In genomic region chr1:170662561-170662971, GRCh38 we compare ENCODE assay signal across 12 cellular contexts. TPM values are rescaled to one million over a fixed set of nuclear protein-coding genes. Genes with fewer than 3 reads are reported as not detected.
A peak's percentile ranks its signal among the peaks of the same experiment; 100 is the strongest.
DNase-seq lines count a peak whose midpoint lies in the region; ATAC-seq and TF ChIP-seq lines count a peak whose summit lies in the region.
"Had no signal": no experiment of that assay in that cellular context is flagged by ENCODE, and none has a peak within 500 bp of the region (broad histone marks: within the 10 kb centered on the region; RNA-seq: fewer than 3 reads in every experiment).

No MANE protein-coding gene starts in this region.

- H3K27me3 Mint-ChIP-seq in activated T-cell treated with anti-CD3 and anti-CD28 coated beads, Interleukin-2, amount 50 U/mL, for 4 hours (ENCODE audit: low read depth) = peaks cover 86% of the 10 kb centered on the region

- in situ Hi-C loops in G401 (cut with HindIII; ENCODE audit: low sequenced_read_pairs) = no loop called here

- POLR2A ChIA-PET in BJ (lab: Charles Lee) = no interaction called here

- TF ChIP-seq CTCF in BJ (IDR thresholded peaks at IDR 0.05; ENCODE audit: insufficient read depth, low read depth, low read length) = no peak
- no peak for TF ChIP-seq CTCF in OCI-LY3 (IDR thresholded peaks at IDR 0.05; ENCODE audit: low read depth, low read length)
- TF ChIP-seq CTCF in psoas muscle (IDR thresholded peaks at IDR 0.05) = no peak

- no peaks in the 10 kb centered on the region for H4K20me1 ChIP-seq in OCI-LY3 (ENCODE audit: insufficient read depth, low read length)

- H3K36me3 Mint-ChIP-seq in activated T-cell treated with anti-CD3 and anti-CD28 coated beads, Interleukin-2, amount 50 U/mL, for 4 hours (ENCODE audit: insufficient read depth) = no peaks in the 10 kb centered on the region
- H3K36me3 Mint-ChIP-seq: CD8-positive, alpha-beta T cell; naive thymus-derived CD8-positive, alpha-beta T cell had no signal

- no peak overlapping the region for H3K9ac ChIP-seq in OCI-LY3 (ENCODE audit: low read length)

- no peaks in the 10 kb centered on the region for H3K9me3 Mint-ChIP-seq in activated T-cell treated with anti-CD3 and anti-CD28 coated beads, Interleukin-2, amount 50 U/mL, for 4 hours
- H3K9me3 Mint-ChIP-seq: CD8-positive, alpha-beta T cell had no signal

- H3K4me3 Mint-ChIP-seq in activated T-cell treated with anti-CD3 and anti-CD28 coated beads, Interleukin-2, amount 50 U/mL, for 4 hours = no peak overlapping the region
- H3K4me3 Mint-ChIP-seq: activated naive CD8-positive, alpha-beta T cell treated with anti-CD3 and anti-CD28 coated beads for 36 hours; CD8-positive, alpha-beta T cell had no signal

- 0 out of 2 replicates have a peak, but pooled peaks cover 2% of the 10 kb centered on the region for H3K36me3 ChIP-seq in BJ (ENCODE audit: control insufficient read depth, insufficient read depth, low read length)
- H3K36me3 ChIP-seq in OCI-LY3 (replicated peaks; ENCODE audit: low read depth, low read length) = no peaks in the 10 kb centered on the region
- no peaks in the 10 kb centered on the region for H3K36me3 ChIP-seq in psoas muscle (ENCODE audit: insufficient read depth in 1 of 2, low read depth in 1 of 2)
- H3K36me3 ChIP-seq: Peyer's patch had no signal

- H3K4me1 ChIP-seq in OCI-LY3 (ENCODE audit: low read length) (peaks cover 12% of the 10 kb centered on the region), psoas muscle (peaks cover 12% of the 10 kb centered on the region)

- CTCF ChIA-PET in BJ (lab: Yijun Ruan, JAX) = interaction anchor here (0.7 kb wide), 1 partner anchor 631 kb away, joined by 3 read pairs; no protein-coding TSS in a partner anchor

- intact Hi-C loops in psoas muscle (cut with DNase I) = loop anchor here (1.0 to 10.0 kb wide), 5 partner anchors 41 to 648 kb away; partner anchors contain the start of genes GORAB (in 1 of the 2) and KIFAP3 (in 1 of the 2)

- H3K9me3 ChIP-seq in OCI-LY3 (ENCODE audit: insufficient read depth, low read length) (no peaks in the 10 kb centered on the region), psoas muscle (no peaks in the 10 kb centered on the region)
- H3K9me3 ChIP-seq: Peyer's patch had no signal

- no peak overlapping the region for H3K27ac ChIP-seq in OCI-LY3 (ENCODE audit: low read length)
- H3K27ac ChIP-seq in psoas muscle = peak overlapping the region; percentile 91
- H3K27ac ChIP-seq in substantia nigra (ENCODE audit: low read depth, low read length, poor library complexity, severe bottlenecking) = no peak overlapping the region
- H3K27ac ChIP-seq: Peyer's patch had no signal

- no peak for ATAC-seq in psoas muscle
- no peak for ATAC-seq in HG03520 (IDR thresholded peaks at IDR 0.05; ENCODE audit: unreplicated experiment)
- ATAC-seq in activated T-cell treated with anti-CD3 and anti-CD28 coated beads, Interleukin-2, amount 50 U/mL, for 4 hours = no peak
- ATAC-seq: CD8-positive, alpha-beta T cell; naive thymus-derived CD8-positive, alpha-beta T cell had no signal

- H2AFZ ChIP-seq in OCI-LY3 (ENCODE audit: low read depth, low read length) = peak overlapping the region; percentile 10; the same call in 1 of the 2 replicates

- WGBS in psoas muscle, 3 donors = 0 to 2% (median 1%) methylated on average over 8 of the region's 8 CpGs

- H3K4me3 ChIP-seq in BJ (ENCODE audit: low read depth, low read length) (peak overlapping the region; percentile 95), OCI-LY3 (ENCODE audit: low read length) (peak overlapping the region; percentile 63), psoas muscle (peak overlapping the region; percentile 72)

- H3K79me2 ChIP-seq in OCI-LY3 (ENCODE audit: low read length) = no peaks in the 10 kb centered on the region

- no peaks in the 10 kb centered on the region for H3K27me3 ChIP-seq in BJ (ENCODE audit: control insufficient read depth, insufficient read depth, low read length)
- no peaks in the 10 kb centered on the region for H3K27me3 ChIP-seq in OCI-LY3 (ENCODE audit: low read depth, low read length)
- H3K27me3 ChIP-seq in psoas muscle (ENCODE audit: insufficient read depth in 3 of 3, low read length in 2 of 3) = peaks cover 0 to 4% (median 0%) of the 10 kb centered on the region in 3 donors

- DNase-seq in BJ (ENCODE audit: low read depth) = no peak
- DNase-seq in fibroblast of peridontal ligament (ENCODE audit: extremely low read depth) = peak; percentile 86
- DNase-seq in psoas muscle = no peak
- no peak for DNase-seq in activated T-cell treated with anti-CD3 and anti-CD28 coated beads, Interleukin-2, amount 50 U/mL, for 4 hours
- no peak for DNase-seq in substantia nigra (lab: John Stamatoyannopoulos, UW)
- no peak for DNase-seq in G401 (ENCODE audit: low spot score)
- DNase-seq: activated naive CD8-positive, alpha-beta T cell treated with anti-CD3 and anti-CD28 coated beads for 36 hours; CD8-positive, alpha-beta T cell; naive thymus-derived CD8-positive, alpha-beta T cell had no signal

- H3K4me1 Mint-ChIP-seq in activated T-cell treated with anti-CD3 and anti-CD28 coated beads, Interleukin-2, amount 50 U/mL, for 4 hours (ENCODE audit: low read depth) = peaks cover 14% of the 10 kb centered on the region

- H3K4me2 ChIP-seq in OCI-LY3 (ENCODE audit: low read length) = peak overlapping the region; percentile 55

RNA-seq across cellular contexts. Expression of gene PRRX1, which starts 1.4 kb away (rescaled TPM):
- 152 and 154 TPM in 2 replicates for polyA plus RNA-seq in BJ (2011; rRNA removed)
- 149 and 179 TPM in 2 replicates for polyA minus RNA-seq in BJ (2011; rRNA and poly(A)+ RNA removed)
- total RNA-seq in psoas muscle = 100 to 1,000 TPM in 3 of 4 donors, 10 to 100 TPM in 1; 61.4 to 256 (median 116) TPM
- 10 to 100 TPM; 27.7 to 64.1 (median 53.7) TPM for polyA plus RNA-seq in psoas muscle
- not detected for total RNA-seq in activated T-cell treated with anti-CD3 and anti-CD28 coated beads, Interleukin-2, amount 50 U/mL, for 4 hours
- total RNA-seq in G401 (2014; rRNA removed; shearing (Covaris generic)) = 1.8 and 2.6 TPM in 2 replicates
- total RNA-seq: activated naive CD8-positive, alpha-beta T cell treated with anti-CD3 and anti-CD28 coated beads for 36 hours; CD8-positive, alpha-beta T cell; naive thymus-derived CD8-positive, alpha-beta T cell had no signal
- polyA plus RNA-seq: naive thymus-derived CD8-positive, alpha-beta T cell had no signal

Comparison
In these comparisons a context has a peak if more than half of its experiments do, and no peak if none do; other contexts are left out.
1. RNA of gene PRRX1, which starts 1.4 kb away (total RNA-seq): 61.4 to 256 TPM in psoas muscle; 1.8 to 2.6 TPM in G401 and not detected in activated T-cell treated with anti-CD3 and anti-CD28 coated beads, Interleukin-2, amount 50 U/mL, for 4 hours; every median in the first group is over 10 times any median in the second.
2. Peak in every context shown above with its lines, with median percentiles within 50 percentile points of each other: H3K4me3 ChIP-seq.